1 cellular context compared by ENCODE assay signal in genomic region chr11:2741377-2742131, GRCh38.
TF ChIP-seq lines count a peak whose summit lies in the region.

No MANE protein-coding gene starts in this region.

TF ChIP-seq in K562, 482 proteins besides CTCF, POLR2A, EP300 and RAD21 (continued from another document):
- TF ChIP-seq, protein P1, sequence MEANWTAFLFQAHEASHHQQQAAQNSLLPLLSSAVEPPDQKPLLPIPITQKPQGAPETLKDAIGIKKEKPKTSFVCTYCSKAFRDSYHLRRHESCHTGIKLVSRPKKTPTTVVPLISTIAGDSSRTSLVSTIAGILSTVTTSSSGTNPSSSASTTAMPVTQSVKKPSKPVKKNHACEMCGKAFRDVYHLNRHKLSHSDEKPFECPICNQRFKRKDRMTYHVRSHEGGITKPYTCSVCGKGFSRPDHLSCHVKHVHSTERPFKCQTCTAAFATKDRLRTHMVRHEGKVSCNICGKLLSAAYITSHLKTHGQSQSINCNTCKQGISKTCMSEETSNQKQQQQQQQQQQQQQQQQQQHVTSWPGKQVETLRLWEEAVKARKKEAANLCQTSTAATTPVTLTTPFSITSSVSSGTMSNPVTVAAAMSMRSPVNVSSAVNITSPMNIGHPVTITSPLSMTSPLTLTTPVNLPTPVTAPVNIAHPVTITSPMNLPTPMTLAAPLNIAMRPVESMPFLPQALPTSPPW (CRISPR knock-in tag; IDR thresholded peaks at IDR 0.05), result peak; percentile 83
- TF ChIP-seq, protein P2, sequence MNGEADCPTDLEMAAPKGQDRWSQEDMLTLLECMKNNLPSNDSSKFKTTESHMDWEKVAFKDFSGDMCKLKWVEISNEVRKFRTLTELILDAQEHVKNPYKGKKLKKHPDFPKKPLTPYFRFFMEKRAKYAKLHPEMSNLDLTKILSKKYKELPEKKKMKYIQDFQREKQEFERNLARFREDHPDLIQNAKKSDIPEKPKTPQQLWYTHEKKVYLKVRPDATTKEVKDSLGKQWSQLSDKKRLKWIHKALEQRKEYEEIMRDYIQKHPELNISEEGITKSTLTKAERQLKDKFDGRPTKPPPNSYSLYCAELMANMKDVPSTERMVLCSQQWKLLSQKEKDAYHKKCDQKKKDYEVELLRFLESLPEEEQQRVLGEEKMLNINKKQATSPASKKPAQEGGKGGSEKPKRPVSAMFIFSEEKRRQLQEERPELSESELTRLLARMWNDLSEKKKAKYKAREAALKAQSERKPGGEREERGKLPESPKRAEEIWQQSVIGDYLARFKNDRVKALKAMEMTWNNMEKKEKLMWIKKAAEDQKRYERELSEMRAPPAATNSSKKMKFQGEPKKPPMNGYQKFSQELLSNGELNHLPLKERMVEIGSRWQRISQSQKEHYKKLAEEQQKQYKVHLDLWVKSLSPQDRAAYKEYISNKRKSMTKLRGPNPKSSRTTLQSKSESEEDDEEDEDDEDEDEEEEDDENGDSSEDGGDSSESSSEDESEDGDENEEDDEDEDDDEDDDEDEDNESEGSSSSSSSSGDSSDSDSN (IDR thresholded peaks at IDR 0.05; ENCODE audit: borderline replicate concordance in 1 of 2, low read depth in 2 of 2, low read length in 2 of 2), result 0 out of 4 replicates have a peak, but pooled peaks of 1 of the 2 experiments have one; percentile 36
- peak; percentile 84 for TF ChIP-seq FOSL1 (tag; conservative IDR thresholded peaks at IDR 0.05)
- TF ChIP-seq ZNF785 (CRISPR knock-in tag; IDR thresholded peaks at IDR 0.05), result no peak
- no peak for TF ChIP-seq FIP1L1 (IDR thresholded peaks at IDR 0.05; ENCODE audit: low read depth, low read length, poor library complexity, severe bottlenecking)
- peak in 1 of 2 experiments; percentile 44; a peak in 1 of 4 replicates for TF ChIP-seq FOXA3 (CRISPR knock-in tag; conservative IDR thresholded peaks at IDR 0.05 in 1 of 2, IDR thresholded peaks at IDR 0.05 in 1 of 2)
- TF ChIP-seq ETV5 (CRISPR knock-in tag; IDR thresholded peaks at IDR 0.05; ENCODE audit: low read depth), result no peak
- TF ChIP-seq ARID4B (CRISPR knock-in tag; IDR thresholded peaks at IDR 0.05), result 0 out of 2 replicates have a peak, but pooled peaks have one; percentile 22
- no peak for TF ChIP-seq E2F3 (CRISPR knock-in tag; IDR thresholded peaks at IDR 0.05)
- no peak for TF ChIP-seq ZNF699 (CRISPR knock-in tag; IDR thresholded peaks at IDR 0.05; ENCODE audit: insufficient replicate concordance)
- no peak for TF ChIP-seq TCF3 (CRISPR knock-in tag; IDR thresholded peaks at IDR 0.05)
- TF ChIP-seq ZBTB7A (IDR thresholded peaks at IDR 0.05; ENCODE audit: borderline replicate concordance, control insufficient read depth, low read depth, low read length), result peak; percentile 86; the same call in 1 of the 2 replicates
- TF ChIP-seq, protein P3, sequence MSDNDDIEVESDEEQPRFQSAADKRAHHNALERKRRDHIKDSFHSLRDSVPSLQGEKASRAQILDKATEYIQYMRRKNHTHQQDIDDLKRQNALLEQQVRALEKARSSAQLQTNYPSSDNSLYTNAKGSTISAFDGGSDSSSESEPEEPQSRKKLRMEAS (CRISPR knock-in tag; IDR thresholded peaks at IDR 0.05), result 0 out of 2 replicates have a peak, but pooled peaks have one; percentile 9
- TF ChIP-seq, protein P4, sequence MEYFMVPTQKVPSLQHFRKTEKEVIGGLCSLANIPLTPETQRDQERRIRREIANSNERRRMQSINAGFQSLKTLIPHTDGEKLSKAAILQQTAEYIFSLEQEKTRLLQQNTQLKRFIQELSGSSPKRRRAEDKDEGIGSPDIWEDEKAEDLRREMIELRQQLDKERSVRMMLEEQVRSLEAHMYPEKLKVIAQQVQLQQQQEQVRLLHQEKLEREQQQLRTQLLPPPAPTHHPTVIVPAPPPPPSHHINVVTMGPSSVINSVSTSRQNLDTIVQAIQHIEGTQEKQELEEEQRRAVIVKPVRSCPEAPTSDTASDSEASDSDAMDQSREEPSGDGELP (CRISPR knock-in tag; IDR thresholded peaks at IDR 0.05; ENCODE audit: borderline replicate concordance), result peak; percentile 82
- TF ChIP-seq, protein P5, sequence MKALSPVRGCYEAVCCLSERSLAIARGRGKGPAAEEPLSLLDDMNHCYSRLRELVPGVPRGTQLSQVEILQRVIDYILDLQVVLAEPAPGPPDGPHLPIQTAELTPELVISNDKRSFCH (CRISPR knock-in tag; IDR thresholded peaks at IDR 0.05), result no peak
- TF ChIP-seq, protein P5 (tag; IDR thresholded peaks at IDR 0.05), result peak; percentile 25; the same call in 1 of the 2 replicates
- TF ChIP-seq MXI1 (IDR thresholded peaks at IDR 0.05; ENCODE audit: low read depth, low read length), result no peak
- TF ChIP-seq STAG1 (CRISPR knock-in tag; IDR thresholded peaks at IDR 0.05; ENCODE audit: borderline replicate concordance), result no peak
- TF ChIP-seq, protein P6, sequence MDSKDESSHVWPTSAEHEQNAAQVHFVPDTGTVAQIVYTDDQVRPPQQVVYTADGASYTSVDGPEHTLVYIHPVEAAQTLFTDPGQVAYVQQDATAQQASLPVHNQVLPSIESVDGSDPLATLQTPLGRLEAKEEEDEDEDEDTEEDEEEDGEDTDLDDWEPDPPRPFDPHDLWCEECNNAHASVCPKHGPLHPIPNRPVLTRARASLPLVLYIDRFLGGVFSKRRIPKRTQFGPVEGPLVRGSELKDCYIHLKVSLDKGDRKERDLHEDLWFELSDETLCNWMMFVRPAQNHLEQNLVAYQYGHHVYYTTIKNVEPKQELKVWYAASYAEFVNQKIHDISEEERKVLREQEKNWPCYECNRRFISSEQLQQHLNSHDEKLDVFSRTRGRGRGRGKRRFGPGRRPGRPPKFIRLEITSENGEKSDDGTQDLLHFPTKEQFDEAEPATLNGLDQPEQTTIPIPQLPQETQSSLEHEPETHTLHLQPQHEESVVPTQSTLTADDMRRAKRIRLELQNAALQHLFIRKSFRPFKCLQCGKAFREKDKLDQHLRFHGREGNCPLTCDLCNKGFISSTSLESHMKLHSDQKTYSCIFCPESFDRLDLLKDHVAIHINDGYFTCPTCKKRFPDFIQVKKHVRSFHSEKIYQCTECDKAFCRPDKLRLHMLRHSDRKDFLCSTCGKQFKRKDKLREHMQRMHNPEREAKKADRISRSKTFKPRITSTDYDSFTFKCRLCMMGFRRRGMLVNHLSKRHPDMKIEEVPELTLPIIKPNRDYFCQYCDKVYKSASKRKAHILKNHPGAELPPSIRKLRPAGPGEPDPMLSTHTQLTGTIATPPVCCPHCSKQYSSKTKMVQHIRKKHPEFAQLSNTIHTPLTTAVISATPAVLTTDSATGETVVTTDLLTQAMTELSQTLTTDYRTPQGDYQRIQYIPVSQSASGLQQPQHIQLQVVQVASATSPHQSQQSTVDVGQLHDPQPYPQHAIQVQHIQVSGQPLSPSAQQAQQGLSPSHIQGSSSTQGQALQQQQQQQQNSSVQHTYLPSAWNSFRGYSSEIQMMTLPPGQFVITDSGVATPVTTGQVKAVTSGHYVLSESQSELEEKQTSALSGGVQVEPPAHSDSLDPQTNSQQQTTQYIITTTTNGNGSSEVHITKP (IDR thresholded peaks at IDR 0.05; ENCODE audit: partially characterized antibody), result peak; percentile 44
- TF ChIP-seq ZNF12 (CRISPR knock-in tag; IDR thresholded peaks at IDR 0.05), result no peak
- 0 out of 2 replicates have a peak, but pooled peaks have one; percentile 26 for TF ChIP-seq ZNF766 (CRISPR knock-in tag; conservative IDR thresholded peaks at IDR 0.05)
- no peak for TF ChIP-seq JUNB (CRISPR knock-in tag; conservative IDR thresholded peaks at IDR 0.05)
